In the genomic region with DNA sequence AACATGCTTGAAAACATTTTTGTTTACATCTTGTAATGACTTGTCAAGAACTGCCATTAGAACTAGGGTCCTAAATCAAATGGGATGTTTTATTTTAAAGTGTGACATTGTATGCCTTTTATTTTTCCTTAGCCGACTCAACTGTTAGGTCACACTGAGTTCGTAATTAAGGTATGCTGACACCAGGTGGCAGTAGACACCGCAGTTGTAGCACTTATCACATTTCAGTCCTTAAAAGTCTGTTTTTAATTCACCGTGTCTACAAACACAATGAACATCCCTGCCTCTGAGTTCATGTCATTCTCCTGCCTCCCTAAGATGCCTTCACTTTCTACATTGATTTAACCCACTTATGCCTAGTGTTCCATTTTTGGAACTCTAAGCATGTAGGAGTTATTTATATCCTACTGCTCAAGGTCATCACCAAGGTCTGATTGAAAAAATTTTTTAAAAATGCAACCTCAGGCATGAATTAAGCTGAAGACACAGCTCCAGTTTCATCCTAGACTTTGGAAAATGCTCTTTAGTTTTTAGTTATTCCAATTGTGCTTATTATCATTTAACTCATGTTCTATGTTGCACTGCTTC, we compare ENCODE assay signal across 2 cellular contexts.
TF ChIP-seq lines count a peak whose summit lies in the region.

No MANE protein-coding gene starts in this region.

TF ChIP-seq in Ishikawa, 13 proteins besides CTCF, POLR2A, EP300 and RAD21 (continued from another document):
- TF ChIP-seq, protein P1, sequence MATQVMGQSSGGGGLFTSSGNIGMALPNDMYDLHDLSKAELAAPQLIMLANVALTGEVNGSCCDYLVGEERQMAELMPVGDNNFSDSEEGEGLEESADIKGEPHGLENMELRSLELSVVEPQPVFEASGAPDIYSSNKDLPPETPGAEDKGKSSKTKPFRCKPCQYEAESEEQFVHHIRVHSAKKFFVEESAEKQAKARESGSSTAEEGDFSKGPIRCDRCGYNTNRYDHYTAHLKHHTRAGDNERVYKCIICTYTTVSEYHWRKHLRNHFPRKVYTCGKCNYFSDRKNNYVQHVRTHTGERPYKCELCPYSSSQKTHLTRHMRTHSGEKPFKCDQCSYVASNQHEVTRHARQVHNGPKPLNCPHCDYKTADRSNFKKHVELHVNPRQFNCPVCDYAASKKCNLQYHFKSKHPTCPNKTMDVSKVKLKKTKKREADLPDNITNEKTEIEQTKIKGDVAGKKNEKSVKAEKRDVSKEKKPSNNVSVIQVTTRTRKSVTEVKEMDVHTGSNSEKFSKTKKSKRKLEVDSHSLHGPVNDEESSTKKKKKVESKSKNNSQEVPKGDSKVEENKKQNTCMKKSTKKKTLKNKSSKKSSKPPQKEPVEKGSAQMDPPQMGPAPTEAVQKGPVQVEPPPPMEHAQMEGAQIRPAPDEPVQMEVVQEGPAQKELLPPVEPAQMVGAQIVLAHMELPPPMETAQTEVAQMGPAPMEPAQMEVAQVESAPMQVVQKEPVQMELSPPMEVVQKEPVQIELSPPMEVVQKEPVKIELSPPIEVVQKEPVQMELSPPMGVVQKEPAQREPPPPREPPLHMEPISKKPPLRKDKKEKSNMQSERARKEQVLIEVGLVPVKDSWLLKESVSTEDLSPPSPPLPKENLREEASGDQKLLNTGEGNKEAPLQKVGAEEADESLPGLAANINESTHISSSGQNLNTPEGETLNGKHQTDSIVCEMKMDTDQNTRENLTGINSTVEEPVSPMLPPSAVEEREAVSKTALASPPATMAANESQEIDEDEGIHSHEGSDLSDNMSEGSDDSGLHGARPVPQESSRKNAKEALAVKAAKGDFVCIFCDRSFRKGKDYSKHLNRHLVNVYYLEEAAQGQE (IDR thresholded peaks at IDR 0.05; ENCODE audit: low read depth), result no peak
- TF ChIP-seq ZBTB7A (IDR thresholded peaks at IDR 0.05; ENCODE audit: low read depth) (no peak), YY1 (IDR thresholded peaks at IDR 0.05; ENCODE audit: low read depth) (no peak), CEBPB (IDR thresholded peaks at IDR 0.05) (no peak), CREB1 (IDR thresholded peaks at IDR 0.05; ENCODE audit: low read depth) (no peak), EGR1 (IDR thresholded peaks at IDR 0.05) (no peak), TAF1 (IDR thresholded peaks at IDR 0.05; ENCODE audit: low read depth) (no peak)

TF ChIP-seq in WTC11, 78 proteins besides CTCF, POLR2A, EP300 and RAD21 (continued from another document):
- TF ChIP-seq MYBL2 (CRISPR knock-in tag; IDR thresholded peaks at IDR 0.05) (no peak), TEAD1 (CRISPR knock-in tag; IDR thresholded peaks at IDR 0.05) (no peak), MXD4 (CRISPR knock-in tag; IDR thresholded peaks at IDR 0.05; ENCODE audit: borderline replicate concordance) (no peak), TCF7 (CRISPR knock-in tag; IDR thresholded peaks at IDR 0.05; ENCODE audit: low read depth) (no peak)
- TF ChIP-seq, protein P2, sequence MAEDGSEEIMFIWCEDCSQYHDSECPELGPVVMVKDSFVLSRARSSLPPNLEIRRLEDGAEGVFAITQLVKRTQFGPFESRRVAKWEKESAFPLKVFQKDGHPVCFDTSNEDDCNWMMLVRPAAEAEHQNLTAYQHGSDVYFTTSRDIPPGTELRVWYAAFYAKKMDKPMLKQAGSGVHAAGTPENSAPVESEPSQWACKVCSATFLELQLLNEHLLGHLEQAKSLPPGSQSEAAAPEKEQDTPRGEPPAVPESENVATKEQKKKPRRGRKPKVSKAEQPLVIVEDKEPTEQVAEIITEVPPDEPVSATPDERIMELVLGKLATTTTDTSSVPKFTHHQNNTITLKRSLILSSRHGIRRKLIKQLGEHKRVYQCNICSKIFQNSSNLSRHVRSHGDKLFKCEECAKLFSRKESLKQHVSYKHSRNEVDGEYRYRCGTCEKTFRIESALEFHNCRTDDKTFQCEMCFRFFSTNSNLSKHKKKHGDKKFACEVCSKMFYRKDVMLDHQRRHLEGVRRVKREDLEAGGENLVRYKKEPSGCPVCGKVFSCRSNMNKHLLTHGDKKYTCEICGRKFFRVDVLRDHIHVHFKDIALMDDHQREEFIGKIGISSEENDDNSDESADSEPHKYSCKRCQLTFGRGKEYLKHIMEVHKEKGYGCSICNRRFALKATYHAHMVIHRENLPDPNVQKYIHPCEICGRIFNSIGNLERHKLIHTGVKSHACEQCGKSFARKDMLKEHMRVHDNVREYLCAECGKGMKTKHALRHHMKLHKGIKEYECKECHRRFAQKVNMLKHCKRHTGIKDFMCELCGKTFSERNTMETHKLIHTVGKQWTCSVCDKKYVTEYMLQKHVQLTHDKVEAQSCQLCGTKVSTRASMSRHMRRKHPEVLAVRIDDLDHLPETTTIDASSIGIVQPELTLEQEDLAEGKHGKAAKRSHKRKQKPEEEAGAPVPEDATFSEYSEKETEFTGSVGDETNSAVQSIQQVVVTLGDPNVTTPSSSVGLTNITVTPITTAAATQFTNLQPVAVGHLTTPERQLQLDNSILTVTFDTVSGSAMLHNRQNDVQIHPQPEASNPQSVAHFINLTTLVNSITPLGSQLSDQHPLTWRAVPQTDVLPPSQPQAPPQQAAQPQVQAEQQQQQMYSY (CRISPR knock-in tag; IDR thresholded peaks at IDR 0.05), result no peak
- TF ChIP-seq, protein P3, sequence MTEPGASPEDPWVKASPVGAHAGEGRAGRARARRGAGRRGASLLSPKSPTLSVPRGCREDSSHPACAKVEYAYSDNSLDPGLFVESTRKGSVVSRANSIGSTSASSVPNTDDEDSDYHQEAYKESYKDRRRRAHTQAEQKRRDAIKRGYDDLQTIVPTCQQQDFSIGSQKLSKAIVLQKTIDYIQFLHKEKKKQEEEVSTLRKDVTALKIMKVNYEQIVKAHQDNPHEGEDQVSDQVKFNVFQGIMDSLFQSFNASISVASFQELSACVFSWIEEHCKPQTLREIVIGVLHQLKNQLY (CRISPR knock-in tag; IDR thresholded peaks at IDR 0.05), result no peak
